ENCODE assay signal across 19 cellular contexts in genomic region chr3:183710231-183710630, GRCh38. TPM values are rescaled to one million over a fixed set of nuclear protein-coding genes. Genes with fewer than 3 reads are reported as not detected.
DNase-seq lines count a peak whose midpoint lies in the region; ATAC-seq and TF ChIP-seq lines count a peak whose summit lies in the region.
"Had no signal": no experiment of that assay in that cellular context is flagged by ENCODE, and none has a peak within 500 bp of the region (broad histone marks: within the 10 kb centered on the region; RNA-seq: fewer than 3 reads in every experiment).

No MANE protein-coding gene starts in this region.

- DNase-seq in DMS 273 (lab: John Stamatoyannopoulos, UW; ENCODE audit: unreplicated experiment) (peak; percentile 87), NCI-H82 (lab: John Stamatoyannopoulos, UW) (peak; percentile 81), chondrocyte (ENCODE audit: low spot score) (no peak), pons (ENCODE audit: low spot score) (peak; percentile 29), mesenteric fat pad (ENCODE audit: low spot score) (no peak), kidney glomerular epithelial cell (lab: John Stamatoyannopoulos, UW) (no peak), NCI-H2171 treated with DMSO at 0.1 percent for 48 hours (lab: John Stamatoyannopoulos, UW) (no peak)
- DNase-seq: Caco-2, DMS79 treated with DMSO at 0.1 percent for 48 hours, GM23248, NCI-H1436, NCI-H2029, NCI-H2171, NCI-H446 treated with DMSO at 0.1 percent for 48 hours, Peyer's patch, Right ventricle myocardium superior had no signal

- H3K4me1 Mint-ChIP-seq in chondrocyte (ENCODE audit: low read depth): peaks cover 26% of the 10 kb centered on the region
- H3K4me1 Mint-ChIP-seq: CD14-positive monocyte had no signal

- H3K27ac Mint-ChIP-seq in chondrocyte (ENCODE audit: unreplicated experiment): peak overlapping the region; percentile 37

- ATAC-seq in GM21528 (IDR thresholded peaks at IDR 0.05; ENCODE audit: low FRiP score, unreplicated experiment): no peak
- ATAC-seq: K562 had no signal

- TF ChIP-seq CTCF in chondrocyte (IDR thresholded peaks at IDR 0.05): no peak

- no peaks in the 10 kb centered on the region for H3K36me3 Mint-ChIP-seq in chondrocyte (ENCODE audit: low read depth)

- H3K9me3 Mint-ChIP-seq in chondrocyte (ENCODE audit: low read depth): no peaks in the 10 kb centered on the region
- H3K9me3 Mint-ChIP-seq: CD14-positive monocyte had no signal

- H3K4me3 Mint-ChIP-seq in chondrocyte (ENCODE audit: unreplicated experiment): no peak overlapping the region
- H3K4me3 Mint-ChIP-seq: CD14-positive monocyte had no signal

- H3K27me3 Mint-ChIP-seq in chondrocyte (ENCODE audit: low read depth): no peaks in the 10 kb centered on the region

RNA-seq across cellular contexts. Expression of gene YEATS2, which starts 12.6 kb away (rescaled TPM):
- total RNA-seq in chondrocyte: 36.3 to 40.9 TPM (median 38.2 TPM) in 3 replicates
- total RNA-seq in mesenteric fat pad: 21.4 TPM

Comparison
In these comparisons a context has a peak if more than half of its experiments do, and no peak if none do; other contexts are left out.
1. DNase-seq: peak in DMS 273 (single experiment), NCI-H82 (single experiment) and pons (single experiment); none in chondrocyte (single experiment), mesenteric fat pad (single experiment), kidney glomerular epithelial cell (single experiment) and NCI-H2171 treated with DMSO at 0.1 percent for 48 hours (single experiment).